In the genomic region with DNA sequence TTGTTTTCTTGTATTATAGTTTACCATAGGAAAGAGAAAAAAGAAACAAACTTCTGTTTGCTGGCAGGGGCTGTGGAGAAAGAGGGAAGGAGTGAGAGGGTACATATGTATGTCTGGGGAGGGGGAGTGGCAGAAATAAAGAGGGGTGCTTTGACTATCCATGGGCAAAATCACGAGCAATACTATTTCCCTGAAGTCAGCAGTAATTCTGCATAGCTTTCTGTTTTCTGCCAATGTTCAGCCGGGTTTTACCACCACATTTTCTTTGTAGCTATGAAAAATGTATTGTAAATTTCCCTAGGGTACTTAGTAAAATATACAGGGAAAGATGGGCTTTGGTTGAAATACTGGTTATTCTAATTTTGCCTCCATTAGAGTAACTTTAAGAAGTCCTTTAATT, we compare ENCODE assay signal across 18 cellular contexts. TPM values are rescaled to one million over a fixed set of nuclear protein-coding genes. Genes with fewer than 3 reads are reported as not detected.
DNase-seq lines count a peak whose midpoint lies in the region; ATAC-seq, FAIRE-seq and TF ChIP-seq lines count a peak whose summit lies in the region.
"Had no signal": no experiment of that assay in that cellular context is flagged by ENCODE, and none has a peak within 500 bp of the region (broad histone marks: within the 10 kb centered on the region; RNA-seq: fewer than 3 reads in every experiment).

No MANE protein-coding gene starts in this region.

- no peak for FAIRE-seq in HepG2 (lab: Jason Lieb, UNC)
- FAIRE-seq: RCC 7860 had no signal

- CTCF ChIA-PET in HepG2 (lab: Yijun Ruan, JAX; ENCODE audit: low intra/inter-chr PET ratio, low total read pairs), result no interaction called here
- CTCF ChIA-PET in OCI-LY7 (lab: Charles Lee; ENCODE audit: unreplicated experiment), result no interaction called here

- no peak overlapping the region for H2BK15ac ChIP-seq in neuronal stem cell (ENCODE audit: low read length)

- H3K27me3 ChIP-seq in HepG2 (ENCODE audit: control insufficient read depth in 1 of 2, insufficient read depth in 2 of 2, low read length in 2 of 2), result no peaks in the 10 kb centered on the region
- no peaks in the 10 kb centered on the region for H3K27me3 ChIP-seq in right lobe of liver
- H3K27me3 ChIP-seq in endodermal cell (ENCODE audit: control insufficient read depth, insufficient read depth, low read length, poor library complexity, severe bottlenecking), result peaks cover 13% of the 10 kb centered on the region
- no peaks in the 10 kb centered on the region for H3K27me3 ChIP-seq in neuronal stem cell (ENCODE audit: control insufficient read depth in 3 of 3, insufficient read depth in 3 of 3, low read depth in 1 of 3, low read length in 3 of 3)
- H3K27me3 ChIP-seq in Peyer's patch, result no peaks in the 10 kb centered on the region
- H3K27me3 ChIP-seq: BLaER1 treated with 17β-estradiol and CSF1 and Interleukin-3, amounts not matched to agents 10 nM and 100 nM had no signal

- H3K4me1 ChIP-seq in HepG2 (ENCODE audit: insufficient read depth, low read length) (no peaks in the 10 kb centered on the region), right lobe of liver (no peaks in the 10 kb centered on the region), endodermal cell (ENCODE audit: control insufficient read depth, insufficient read depth, low read length) (peaks cover 9% of the 10 kb centered on the region), neuronal stem cell (ENCODE audit: control insufficient read depth in 2 of 2, insufficient read depth in 1 of 2, low read depth in 1 of 2, low read length in 2 of 2) (peaks cover 0 to 3% of the 10 kb centered on the region in 2 donors), Peyer's patch (no peaks in the 10 kb centered on the region), OCI-LY7 (ENCODE audit: insufficient read depth, low read length, poor library complexity, severe bottlenecking) (no peaks in the 10 kb centered on the region)
- H3K4me1 ChIP-seq: BLaER1 treated with 17β-estradiol and CSF1 and Interleukin-3, amounts not matched to agents 10 nM and 100 nM had no signal

- no peak overlapping the region for H3K18ac ChIP-seq in neuronal stem cell (ENCODE audit: low read length)

- no peak overlapping the region for H2AK5ac ChIP-seq in neuronal stem cell (ENCODE audit: low read depth, low read length)

- 93% methylated on average over 2 of the region's 2 CpGs for whole genome bisulfite sequencing in HepG2 (ENCODE audit: low lambda C conversion rate)
- 81% methylated on average over 2 of the region's 2 CpGs for WGBS in right lobe of liver (ENCODE audit: insufficient coverage, low coverage, low lambda C conversion rate, missing lambda C conversion rate)
- WGBS in endodermal cell (ENCODE audit: insufficient coverage in 1 of 2, insufficient read length in 1 of 2), 2 experiments, result 80 to 84% methylated on average over 1 to 2 of the region's 2 CpGs
- WGBS in neuronal stem cell (ENCODE audit: extremely low coverage in 2 of 2, insufficient read length in 2 of 2, insufficient replicate concordance in 1 of 2), 2 donors, result no CpG with 5 or more reads among the region's 2 CpGs

- no peak overlapping the region for H3K4ac ChIP-seq in neuronal stem cell (ENCODE audit: low read length)

- H3K27me3 Mint-ChIP-seq in endodermal cell (ENCODE audit: insufficient read depth), result peaks cover 11% of the 10 kb centered on the region

- H3K14ac ChIP-seq in neuronal stem cell (ENCODE audit: low read length), result no peak overlapping the region

- H3K27ac ChIP-seq in HepG2 (ENCODE audit: extremely low read length, insufficient read depth, low read length) (no peak overlapping the region), right lobe of liver (no peak overlapping the region), endodermal cell (ENCODE audit: low read depth, low read length) (no peak overlapping the region), neuronal stem cell (replicated peaks; ENCODE audit: low read length) (peak overlapping the region; percentile 25), Peyer's patch (no peak overlapping the region), OCI-LY7 (ENCODE audit: low read depth, low read length, poor library complexity, severe bottlenecking) (no peak overlapping the region)
- H3K27ac ChIP-seq: BLaER1 treated with 17β-estradiol and CSF1 and Interleukin-3, amounts not matched to agents 10 nM and 100 nM had no signal

- peak overlapping the region; percentile 74 for H3K27ac Mint-ChIP-seq in endodermal cell

- H3K9me3 ChIP-seq in HepG2 (ENCODE audit: low read length) (no peaks in the 10 kb centered on the region), right lobe of liver (no peaks in the 10 kb centered on the region), endodermal cell (ENCODE audit: control insufficient read depth, low read length) (no peaks in the 10 kb centered on the region), neuronal stem cell (replicated peaks in 1 of 2; ENCODE audit: control insufficient read depth in 2 of 2, insufficient read depth in 1 of 2, low read depth in 1 of 2, low read length in 2 of 2) (no peaks in the 10 kb centered on the region), Peyer's patch (no peaks in the 10 kb centered on the region), OCI-LY7 (ENCODE audit: low read length) (no peaks in the 10 kb centered on the region)
- H3K9me3 ChIP-seq: BLaER1 treated with 17β-estradiol and CSF1 and Interleukin-3, amounts not matched to agents 10 nM and 100 nM had no signal

- no peaks in the 10 kb centered on the region for H4K20me1 ChIP-seq in HepG2 (ENCODE audit: insufficient read depth, low read length)
- no peaks in the 10 kb centered on the region for H4K20me1 ChIP-seq in OCI-LY7 (ENCODE audit: insufficient read depth, low read length)
- H4K20me1 ChIP-seq: BLaER1 treated with 17β-estradiol and CSF1 and Interleukin-3, amounts not matched to agents 10 nM and 100 nM had no signal

- H3K9ac ChIP-seq in HepG2 (ENCODE audit: insufficient read depth, low read depth, low read length) (no peak overlapping the region), endodermal cell (ENCODE audit: extremely low read depth, low read length, poor library complexity, severe bottlenecking) (no peak overlapping the region), neuronal stem cell (ENCODE audit: low read depth, low read length, poor library complexity) (no peak overlapping the region)
- H3K9ac ChIP-seq: BLaER1 treated with 17β-estradiol and CSF1 and Interleukin-3, amounts not matched to agents 10 nM and 100 nM had no signal

- H3K79me2 ChIP-seq in HepG2 (ENCODE audit: insufficient read depth, low read length) (no peaks in the 10 kb centered on the region), OCI-LY7 (ENCODE audit: insufficient read depth, low read depth, low read length) (no peaks in the 10 kb centered on the region)

- BruUV-seq in HepG2 (replicated peaks; lab: Mats Ljungman, UMichigan) (no TSS peak), OCI-LY7 (replicated peaks; lab: Mats Ljungman, UMichigan) (no TSS peak)

- no peak for TF ChIP-seq EP300 in HepG2 (IDR thresholded peaks at IDR 0.05; ENCODE audit: low read depth in 2 of 2, low read length in 2 of 2)
- TF ChIP-seq EP300 in HepG2 (CRISPR knock-in tag; IDR thresholded peaks at IDR 0.05; ENCODE audit: borderline replicate concordance), result no peak

- TF ChIP-seq RAD21 in HepG2 (CRISPR knock-in tag; IDR thresholded peaks at IDR 0.05), result no peak

- TF ChIP-seq POLR2A in HepG2 (IDR thresholded peaks at IDR 0.05; ENCODE audit: insufficient read depth in 1 of 2, low read depth in 2 of 2, low read length in 2 of 2) (no peak), right lobe of liver (IDR thresholded peaks at IDR 0.05) (no peak), Peyer's patch (IDR thresholded peaks at IDR 0.05) (no peak)

- no peaks in the 10 kb centered on the region for H3K9me3 Mint-ChIP-seq in endodermal cell

- H2BK5ac ChIP-seq in neuronal stem cell (ENCODE audit: low read length), result no peak overlapping the region

- no peak overlapping the region for H3K23ac ChIP-seq in neuronal stem cell (ENCODE audit: low read depth, low read length, poor library complexity)

- no peak overlapping the region for H2BK12ac ChIP-seq in neuronal stem cell (ENCODE audit: low read length)

- in situ Hi-C loops in HepG2 (cut with HindIII; ENCODE audit: extremely low pct_ligation_motif_present, low pct_unique_long_range_greater_than_20kb), result no loop called here

- H2AFZ ChIP-seq in HepG2 (ENCODE audit: low read length), result no peak overlapping the region
- no peak overlapping the region for H2AFZ ChIP-seq in neuronal stem cell (ENCODE audit: low read length)
- H2AFZ ChIP-seq in OCI-LY7 (ENCODE audit: low read length), result no peak overlapping the region

- H3K4me1 Mint-ChIP-seq in endodermal cell, result peaks cover 14% of the 10 kb centered on the region

- POLR2A ChIA-PET in HepG2 (lab: Yijun Ruan, JAX) (no interaction called here), OCI-LY7 (lab: Charles Lee) (interaction anchor here (0.6 kb wide), 1 partner anchor 13 kb away, joined by 4 read pairs; no protein-coding TSS in a partner anchor)

- ATAC-seq in HepG2 (no peak), right lobe of liver (no peak), GM19035 (IDR thresholded peaks at IDR 0.05; ENCODE audit: unreplicated experiment) (no peak), GM21390 (IDR thresholded peaks at IDR 0.05; ENCODE audit: unreplicated experiment) (no peak)
- ATAC-seq: HCT116 had no signal

- H3K36me3 ChIP-seq in HepG2 (replicated peaks in 1 of 2; ENCODE audit: control insufficient read depth in 1 of 2, insufficient read depth in 2 of 2, low read length in 2 of 2), result peaks cover 8 to 37% of the 10 kb centered on the region in 2 experiments; a peak in 4 of 5 replicates
- peaks cover 0 to 49% (median 9%) of the 10 kb centered on the region in 4 donors for H3K36me3 ChIP-seq in right lobe of liver
- H3K36me3 ChIP-seq in endodermal cell (ENCODE audit: control insufficient read depth, insufficient read depth, low read length), result peaks cover 46% of the 10 kb centered on the region
- peaks cover 6 to 89% of the 10 kb centered on the region in 2 donors for H3K36me3 ChIP-seq in neuronal stem cell (replicated peaks in 1 of 2; ENCODE audit: control insufficient read depth in 2 of 2, insufficient read depth in 2 of 2, low read length in 2 of 2)
- H3K36me3 ChIP-seq in Peyer's patch, result peaks cover 0 to 40% (median 0%) of the 10 kb centered on the region in 3 donors
- H3K36me3 ChIP-seq in OCI-LY7 (ENCODE audit: insufficient read depth, low read length), result no peaks in the 10 kb centered on the region

- no peak overlapping the region for H2BK120ac ChIP-seq in neuronal stem cell (ENCODE audit: low read depth, low read length)

- no peak overlapping the region for H4K91ac ChIP-seq in neuronal stem cell (ENCODE audit: low read depth, low read length, poor library complexity)

- H3K4me2 ChIP-seq in HepG2 (ENCODE audit: low read depth, low read length) (no peak overlapping the region), neuronal stem cell (ENCODE audit: insufficient read depth, low read length, poor library complexity, severe bottlenecking) (no peak overlapping the region), OCI-LY7 (ENCODE audit: low read length) (no peak overlapping the region)
- H3K4me2 ChIP-seq: BLaER1 treated with 17β-estradiol and CSF1 and Interleukin-3, amounts not matched to agents 10 nM and 100 nM had no signal

- no peak for TF ChIP-seq CTCF in HepG2 (CRISPR knock-in tag; IDR thresholded peaks at IDR 0.05)
- no peak for TF ChIP-seq CTCF in right lobe of liver (IDR thresholded peaks at IDR 0.05)
- no peak for TF ChIP-seq CTCF in endodermal cell (conservative IDR thresholded peaks at IDR 0.05)
- no peak for TF ChIP-seq CTCF in Peyer's patch (IDR thresholded peaks at IDR 0.05)
- TF ChIP-seq CTCF in OCI-LY7 (conservative IDR thresholded peaks at IDR 0.05; ENCODE audit: low read length), result no peak

- intact Hi-C loops in HepG2 (cut with micrococcal nuclease; ENCODE audit: unreplicated experiment) (no loop called here), right lobe of liver (cut with DNase I) (no loop called here), OCI-LY7 (cut with micrococcal nuclease; ENCODE audit: unreplicated experiment) (no loop called here)

- H4K8ac ChIP-seq in neuronal stem cell (ENCODE audit: low read depth, low read length), result no peak overlapping the region

- H3K4me3 ChIP-seq in HepG2 (replicated peaks in 1 of 3; ENCODE audit: insufficient read depth in 1 of 3, low read depth in 2 of 3, low read length in 3 of 3) (no peak overlapping the region), right lobe of liver (no peak overlapping the region), endodermal cell (ENCODE audit: low read length) (peak overlapping the region; percentile 44), neuronal stem cell (ENCODE audit: low read length in 2 of 2) (no peak overlapping the region), Peyer's patch (no peak overlapping the region), OCI-LY7 (ENCODE audit: low read depth, low read length, poor library complexity, severe bottlenecking) (no peak overlapping the region)
- H3K4me3 ChIP-seq: BLaER1 treated with 17β-estradiol and CSF1 and Interleukin-3, amounts not matched to agents 10 nM and 100 nM had no signal

- H3K79me1 ChIP-seq in neuronal stem cell (ENCODE audit: low read depth, low read length), result no peaks in the 10 kb centered on the region

- no peak overlapping the region for H3K4me3 Mint-ChIP-seq in endodermal cell

- no peak for DNase-seq in HepG2 (ENCODE audit: low spot score)
- no peak for DNase-seq in right lobe of liver
- no peak for DNase-seq in endodermal cell
- DNase-seq in neuronal stem cell (ENCODE audit: low spot score), result no peak
- no peak for DNase-seq in Peyer's patch
- DNase-seq in OCI-LY7 (ENCODE audit: low spot score), result no peak
- DNase-seq: 8988T, KG1, NCI-H1105, NCI-H187 treated with DMSO at 0.1 percent for 48 hours, NCI-H2171, NCI-H774, SHP77 had no signal

- H3K36me3 Mint-ChIP-seq in endodermal cell (ENCODE audit: low read depth), result peaks cover 49% of the 10 kb centered on the region

- H3K9me2 ChIP-seq in OCI-LY7 (ENCODE audit: insufficient read depth, low read length), result no peaks in the 10 kb centered on the region

RNA-seq across cellular contexts. Expression of gene PGD, which starts 45.2 kb away (rescaled TPM):
- total RNA-seq in HepG2 (2016; rRNA removed; fragmentation: Illumina TruSeq; extraction: Trizol), result 210 and 242 TPM in 2 replicates
- 63.5 and 72.1 TPM in 2 replicates for total RNA-seq in HepG2 (2016; cell fraction: cytosol; rRNA removed; fragmentation: Illumina TruSeq; extraction: Trizol; ENCODE audit: low read depth)
- 212 TPM in 2 replicates for total RNA-seq in HepG2 (2016; cell fraction: insoluble cytoplasmic fraction; rRNA removed; fragmentation: Illumina TruSeq; extraction: Trizol)
- total RNA-seq in HepG2 (2016; cell fraction: membrane; rRNA removed; fragmentation: Illumina TruSeq; extraction: Trizol), result 131 and 149 TPM in 2 replicates
- 134 TPM in 2 replicates for total RNA-seq in HepG2 (2016; cell fraction: nucleus; rRNA removed; fragmentation: Illumina TruSeq; extraction: Trizol)
- polyA plus RNA-seq in HepG2 (2011; rRNA removed), result 64.8 and 67.5 TPM in 2 replicates
- polyA plus RNA-seq in HepG2 (2011; cell fraction: cytosol; rRNA removed), result 60.1 and 64.5 TPM in 2 replicates
- polyA plus RNA-seq in HepG2 (2011; cell fraction: nucleus; rRNA removed), result 37.3 and 39.4 TPM in 2 replicates
- 112 and 139 TPM in 2 replicates for polyA plus RNA-seq in HepG2 (2012)
- 80.6 and 88.6 TPM in 2 replicates for polyA plus RNA-seq in HepG2 (2016; cell fraction: cytosol; fragmentation: Illumina TruSeq; extraction: Trizol; ENCODE audit: low read depth)
- polyA plus RNA-seq in HepG2 (2016; cell fraction: insoluble cytoplasmic fraction; fragmentation: Illumina TruSeq; extraction: Trizol; ENCODE audit: low read depth), result 270 and 293 TPM in 2 replicates
- 132 and 155 TPM in 2 replicates for polyA plus RNA-seq in HepG2 (2016; cell fraction: membrane; fragmentation: Illumina TruSeq; extraction: Trizol; ENCODE audit: low read depth)
- polyA plus RNA-seq in HepG2 (2016; cell fraction: nucleus; fragmentation: Illumina TruSeq; extraction: Trizol; ENCODE audit: insufficient read depth, low read depth), result 206 and 219 TPM in 2 replicates
- polyA minus RNA-seq in HepG2 (2011; rRNA and poly(A)+ RNA removed; ENCODE audit: low replicate concordance), result 119 and 158 TPM in 2 replicates
- 59.4 and 61.6 TPM in 2 replicates for polyA minus RNA-seq in HepG2 (2011; cell fraction: cytosol; rRNA and poly(A)+ RNA removed)
- 35.2 and 45.2 TPM in 2 replicates for polyA minus RNA-seq in HepG2 (2011; cell fraction: nucleus; rRNA and poly(A)+ RNA removed)
- total RNA-seq in right lobe of liver, result 100 to 1,000 TPM in 1 of 6 experiments, 10 to 100 TPM in 5; 51.9 to 151 (median 72.0) TPM
- total RNA-seq in endodermal cell, result 100 to 1,000 TPM; 198 to 217 TPM
- 295 TPM for polyA plus RNA-seq in endodermal cell (2013, experiment 1 of 2)
- 279 TPM for polyA plus RNA-seq in endodermal cell (2013, experiment 2 of 2)
- 253 TPM for polyA plus RNA-seq in neuronal stem cell (2013, experiment 1 of 2)
- polyA plus RNA-seq in neuronal stem cell (2013, experiment 2 of 2), result 255 TPM
- 100 to 1,000 TPM; 111 to 186 (median 127) TPM for total RNA-seq in Peyer's patch
- total RNA-seq in OCI-LY7 (2014; rRNA removed; shearing (Covaris generic)), result 50.3 and 69.3 TPM in 2 replicates
- total RNA-seq in OCI-LY7 (2022), result 146 and 157 TPM in 2 replicates
